4 cellular contexts compared by ENCODE assay signal in genomic region chr14:31576949-31577348, GRCh38.
"Had no signal": no experiment of that assay in that cellular context is flagged by ENCODE, and none has a peak within 500 bp of the region (broad histone marks: within the 10 kb centered on the region; RNA-seq: fewer than 3 reads in every experiment).

No MANE protein-coding gene starts in this region.

- H3K4me3 ChIP-seq: GM23338 had no signal

- H3K4me3 Mint-ChIP-seq: GM23338, H9 had no signal

- DNase-seq: H9, HCEC 1CT, IMR-90 had no signal

- H2AFZ ChIP-seq: GM23338 had no signal

- H3K4me1 Mint-ChIP-seq: GM23338 had no signal

- H3K9me3 Mint-ChIP-seq: GM23338, H9 had no signal

- ATAC-seq: GM23338 had no signal

- H3K4me2 ChIP-seq: GM23338 had no signal

- H3K27ac Mint-ChIP-seq: GM23338 had no signal
